In genomic region chr4:98447648-98448047, GRCh38 we compare ENCODE assay signal across 10 cellular contexts.
DNase-seq lines count a peak whose midpoint lies in the region; ATAC-seq and TF ChIP-seq lines count a peak whose summit lies in the region.
"Had no signal": no experiment of that assay in that cellular context is flagged by ENCODE, and none has a peak within 500 bp of the region (broad histone marks: within the 10 kb centered on the region; RNA-seq: fewer than 3 reads in every experiment).

No MANE protein-coding gene starts in this region.

- peak overlapping the region; percentile 54 for H3K4me2 ChIP-seq in SU-DHL-6 (ENCODE audit: low read depth, low read length, poor library complexity, severe bottlenecking)
- no peak overlapping the region for H3K4me2 ChIP-seq in trophoblast cell (ENCODE audit: low read length)

- H2BK12ac ChIP-seq in trophoblast cell (ENCODE audit: low read length), result no peak overlapping the region

- H3K14ac ChIP-seq in trophoblast cell (ENCODE audit: low read length), result no peak overlapping the region

- H2AFZ ChIP-seq in SU-DHL-6 (ENCODE audit: low read depth, low read length, severe bottlenecking) (no peak overlapping the region), trophoblast cell (ENCODE audit: insufficient read depth, low read length, poor library complexity) (no peak overlapping the region)

- H4K91ac ChIP-seq in trophoblast cell (ENCODE audit: low read depth, low read length), result no peak overlapping the region

- H3K23ac ChIP-seq in trophoblast cell (ENCODE audit: low read length), result no peak overlapping the region

- ATAC-seq in foreskin keratinocyte, result peak; percentile 5
- ATAC-seq: Panc1 had no signal

- H3K4me1 ChIP-seq in foreskin keratinocyte (peaks cover 30% of the 10 kb centered on the region), trophoblast cell (ENCODE audit: control insufficient read depth in 1 of 2, insufficient read depth in 2 of 2, low read length in 2 of 2) (no peaks in the 10 kb centered on the region)

- H3K79me1 ChIP-seq in trophoblast cell (ENCODE audit: low read length), result no peaks in the 10 kb centered on the region

- no peak overlapping the region for H4K12ac ChIP-seq in trophoblast cell (ENCODE audit: low read depth, low read length)

- in situ Hi-C loops in G401 (cut with HindIII; ENCODE audit: low sequenced_read_pairs), result no loop called here

- peaks cover 11% of the 10 kb centered on the region; the same call in 1 of the 2 replicates for H3F3A ChIP-seq in SU-DHL-6 (ENCODE audit: insufficient read depth)

- H3K27ac ChIP-seq in SU-DHL-6 (ENCODE audit: low read depth, low read length) (no peak overlapping the region), foreskin keratinocyte (peak overlapping the region; percentile 16), trophoblast cell (ENCODE audit: low read depth, low read length) (no peak overlapping the region)

- WGBS in trophoblast cell (ENCODE audit: extremely low coverage, insufficient coverage, insufficient read length), result no CpG with 5 or more reads among the region's 5 CpGs

- H4K20me1 ChIP-seq in SU-DHL-6 (ENCODE audit: low read depth, low read length), result no peaks in the 10 kb centered on the region

- no peak overlapping the region for H3K4ac ChIP-seq in trophoblast cell (ENCODE audit: low read depth, low read length)

- H3K36me3 ChIP-seq in SU-DHL-6 (ENCODE audit: low read length), result no peaks in the 10 kb centered on the region
- H3K36me3 ChIP-seq in trophoblast cell (ENCODE audit: control insufficient read depth in 1 of 2, insufficient read depth in 2 of 2, low read length in 2 of 2), result peaks cover 0 to 2% of the 10 kb centered on the region in 2 experiments

- H3K79me2 ChIP-seq in SU-DHL-6 (ENCODE audit: insufficient read depth, low read length) (no peaks in the 10 kb centered on the region), trophoblast cell (ENCODE audit: control insufficient read depth, insufficient read depth, low read length, poor library complexity) (no peaks in the 10 kb centered on the region)

- H3K27me3 ChIP-seq in SU-DHL-6 (ENCODE audit: low read length) (no peaks in the 10 kb centered on the region), foreskin keratinocyte (no peaks in the 10 kb centered on the region), trophoblast cell (ENCODE audit: insufficient read depth, low read length) (no peaks in the 10 kb centered on the region)

- H2BK5ac ChIP-seq in trophoblast cell (ENCODE audit: low read depth, low read length, poor library complexity), result no peak overlapping the region

- H3K4me3 ChIP-seq in SU-DHL-6 (ENCODE audit: insufficient read depth, low read length, poor library complexity, severe bottlenecking) (no peak overlapping the region), trophoblast cell (ENCODE audit: low read depth, low read length) (no peak overlapping the region)

- no peaks in the 10 kb centered on the region for H3K9me2 ChIP-seq in SU-DHL-6 (replicated peaks; ENCODE audit: insufficient read depth, low read length)

- H3K18ac ChIP-seq in trophoblast cell (ENCODE audit: low read length), result no peak overlapping the region

- no peak overlapping the region for H2AK5ac ChIP-seq in trophoblast cell (ENCODE audit: low read length)

- H2BK120ac ChIP-seq in trophoblast cell (ENCODE audit: insufficient read depth, low read length, poor library complexity), result no peak overlapping the region

- peak; percentile 16 for DNase-seq in stimulated activated CD4-positive, alpha-beta T cell treated with anti-CD3 and anti-CD28 coated beads, Interleukin-15, amount 100 ng/mL, for 24 hours
- no peak for DNase-seq in stimulated activated CD4-positive, alpha-beta T cell treated with anti-CD3 and anti-CD28 coated beads, Interleukin-1b, Interleukin-23, amount 100 ng/mL, for 48 hours
- DNase-seq in foreskin keratinocyte (peak in 1 of 2 donors; percentile 13), G401 (ENCODE audit: low spot score) (no peak), putamen (ENCODE audit: low spot score) (no peak), Ammon's horn (ENCODE audit: low spot score) (no peak), trophoblast cell (no peak)
- DNase-seq: COR-L47 had no signal

- H3K9me3 ChIP-seq in SU-DHL-6 (ENCODE audit: insufficient read depth, low read length) (no peaks in the 10 kb centered on the region), trophoblast cell (ENCODE audit: insufficient read depth, low read depth, low read length) (no peaks in the 10 kb centered on the region)

- H4K8ac ChIP-seq in trophoblast cell (ENCODE audit: low read depth, low read length), result no peak overlapping the region

- H3K9ac ChIP-seq in SU-DHL-6 (ENCODE audit: low read length), result no peak overlapping the region
- H3K9ac ChIP-seq in trophoblast cell (ENCODE audit: low read length), result no peak overlapping the region

- TF ChIP-seq CTCF in SU-DHL-6 (IDR thresholded peaks at IDR 0.05; ENCODE audit: insufficient read depth, low read length, poor library complexity, severe bottlenecking) (no peak), foreskin keratinocyte (conservative IDR thresholded peaks at IDR 0.05) (peak; percentile 28)
